Comparison of ENCODE assay signal across 10 cellular contexts in genomic region chr19:941292-942132, GRCh38. TPM values are rescaled to one million over a fixed set of nuclear protein-coding genes. Genes with fewer than 3 reads are reported as not detected.
A peak's percentile ranks its signal among the peaks of the same experiment; 100 is the strongest.
DNase-seq lines count a peak whose midpoint lies in the region; ATAC-seq and TF ChIP-seq lines count a peak whose summit lies in the region.
"Had no signal": no experiment of that assay in that cellular context is flagged by ENCODE, and none has a peak within 500 bp of the region (broad histone marks: within the 10 kb centered on the region; RNA-seq: fewer than 3 reads in every experiment).

No MANE protein-coding gene starts in this region.

- H3K4me3 Mint-ChIP-seq in T-helper 17 cell: peak overlapping the region; percentile 82

- H3K4me3 ChIP-seq in GM12864 (ENCODE audit: low read depth, low read length) (peak overlapping the region; percentile 37), fibroblast of the aortic adventitia (ENCODE audit: low read depth, low read length) (peak overlapping the region; percentile 42), skin epidermis (peak overlapping the region; percentile 0 to 47 (median 26))

- H3K27ac ChIP-seq in skin epidermis: peak overlapping the region in 16 of 21 experiments; percentile 1 to 84 (median 70)
- H3K27ac ChIP-seq: WERI-Rb-1 had no signal

- peak; percentile 5 for ATAC-seq in T-helper 17 cell
- no peak for ATAC-seq in HG02938 (IDR thresholded peaks at IDR 0.05; ENCODE audit: unreplicated experiment)
- no peak for ATAC-seq in HG02884 (IDR thresholded peaks at IDR 0.05; ENCODE audit: unreplicated experiment)
- no peak for ATAC-seq in HG03135 (IDR thresholded peaks at IDR 0.05; ENCODE audit: unreplicated experiment)

- H3K27ac Mint-ChIP-seq in T-helper 17 cell: peak overlapping the region; percentile 60

- peaks cover 23% of the 10 kb centered on the region for H3K4me1 Mint-ChIP-seq in T-helper 17 cell

- H3K27me3 Mint-ChIP-seq in T-helper 17 cell: no peaks in the 10 kb centered on the region

- no peak for DNase-seq in GM12864 (ENCODE audit: low read depth)
- no peak for DNase-seq in T-helper 17 cell
- DNase-seq in fibroblast of the aortic adventitia (ENCODE audit: low read depth): no peak
- DNase-seq in globus pallidus (ENCODE audit: low spot score): no peak
- DNase-seq: WERI-Rb-1 had no signal

- TF ChIP-seq CTCF in GM12864 (IDR thresholded peaks at IDR 0.05; ENCODE audit: low read depth, low read length, missing control alignments) (no peak), fibroblast of the aortic adventitia (IDR thresholded peaks at IDR 0.05; ENCODE audit: insufficient read depth, low read length) (no peak)

- H3K9me3 ChIP-seq in T-helper 17 cell (ENCODE audit: control insufficient read depth, low read length, poor library complexity, severe bottlenecking): no peaks in the 10 kb centered on the region

- H3K36me3 Mint-ChIP-seq in T-helper 17 cell (ENCODE audit: low read depth): peaks cover 2% of the 10 kb centered on the region

RNA-seq across cellular contexts. Expression of gene ARID3A, which starts 15.7 kb away (rescaled TPM):
- total RNA-seq in T-helper 17 cell (10 to 100 TPM in 1 of 2 donors, 1 to 10 TPM in 1; 8.1 to 11.8 TPM), fibroblast of the aortic adventitia (ENCODE audit: low replicate concordance) (3.7 and 11.2 TPM in 2 replicates)

RNA-seq across cellular contexts. Expression of gene KISS1R, which starts 24.4 kb away (rescaled TPM):
- under 1 TPM; 0.94 to 0.99 TPM for total RNA-seq in T-helper 17 cell
- not detected in 2 replicates for total RNA-seq in fibroblast of the aortic adventitia (ENCODE audit: low replicate concordance)

RNA-seq across cellular contexts. Expression of gene R3HDM4, which starts 28.5 kb away (rescaled TPM):
- total RNA-seq in T-helper 17 cell (100 to 1,000 TPM; 233 to 243 TPM), fibroblast of the aortic adventitia (ENCODE audit: low replicate concordance) (8.4 and 25.8 TPM in 2 replicates)

RNA-seq across cellular contexts. Expression of gene WDR18, which starts 42.6 kb away (rescaled TPM):
- total RNA-seq in T-helper 17 cell: 10 to 100 TPM; 18.2 to 42.8 TPM
- total RNA-seq in fibroblast of the aortic adventitia (ENCODE audit: low replicate concordance): 16.5 and 45.0 TPM in 2 replicates

RNA-seq across cellular contexts. Expression of gene RNU6-9, which starts 48.2 kb away (rescaled TPM):
- total RNA-seq in T-helper 17 cell (not detected), fibroblast of the aortic adventitia (ENCODE audit: low replicate concordance) (not detected in 2 replicates)
- total RNA-seq: osteocyte had no signal
